Comparison of ENCODE assay signal across 25 cellular contexts in the genomic region with DNA sequence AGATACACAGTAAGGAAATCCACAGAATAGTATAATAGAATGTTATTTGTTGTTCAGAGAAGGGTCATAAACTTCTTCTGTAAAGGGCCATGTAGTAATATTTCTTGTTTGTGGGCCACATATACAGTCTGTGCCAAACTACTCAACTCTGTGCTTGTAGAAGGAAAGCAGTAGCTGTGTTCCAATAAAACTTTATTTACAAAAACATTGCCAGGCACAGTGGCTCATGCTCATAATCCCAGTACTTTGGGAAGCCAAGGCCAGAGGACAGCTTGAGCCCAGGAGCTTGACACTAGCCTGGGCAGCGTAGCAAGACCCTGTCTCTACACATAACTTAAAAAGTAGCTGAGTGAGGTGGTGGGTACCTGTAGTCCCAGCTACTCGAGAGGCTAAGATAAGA.
"Had no signal": no experiment of that assay in that cellular context is flagged by ENCODE, and none has a peak within 500 bp of the region (broad histone marks: within the 10 kb centered on the region; RNA-seq: fewer than 3 reads in every experiment).

No MANE protein-coding gene starts in this region.

- H3K79me2 ChIP-seq: hepatocyte had no signal

- H3K36me3 ChIP-seq: esophagus muscularis mucosa, gastroesophageal sphincter, heart left ventricle, left ventricle myocardium inferior, lower lobe of right lung had no signal

- H3K4me1 ChIP-seq: esophagus muscularis mucosa, foreskin keratinocyte, gastroesophageal sphincter, heart left ventricle, left ventricle myocardium inferior, lower lobe of right lung had no signal

- H2AFZ ChIP-seq: hepatocyte had no signal

- H3K27me3 ChIP-seq: esophagus muscularis mucosa, foreskin keratinocyte, gastroesophageal sphincter, heart left ventricle, hepatocyte had no signal

- ATAC-seq: foreskin keratinocyte, gastroesophageal sphincter, heart left ventricle, left colon, left lobe of liver, lower lobe of right lung, mucosa of descending colon had no signal

- H3K4me2 ChIP-seq: hepatocyte had no signal

- DNase-seq: dermis blood vessel endothelial cell; dorsolateral prefrontal cortex; effector CD4-positive, alpha-beta T cell; effector memory CD4-positive, alpha-beta T cell; foreskin keratinocyte; heart left ventricle; hypothalamus; immature natural killer cell; islet precursor cell; kidney; kidney glomerular epithelial cell; left colon; left ventricle myocardium inferior; lower lobe of right lung; mesenchymal stem cell; mucosa of descending colon; naive B cell had no signal

- FAIRE-seq: colon, endothelial cell of umbilical vein, frontal cortex, kidney had no signal

- H3K4me3 ChIP-seq: coronary artery, dorsolateral prefrontal cortex, esophagus muscularis mucosa, gastroesophageal sphincter, heart left ventricle, hepatocyte, left ventricle myocardium inferior, lower lobe of right lung, mucosa of descending colon had no signal

- H3K9me3 ChIP-seq: esophagus muscularis mucosa, gastroesophageal sphincter, lower lobe of right lung, mucosa of descending colon had no signal

- H3K27ac ChIP-seq: coronary artery, dorsolateral prefrontal cortex, esophagus muscularis mucosa, foreskin keratinocyte, gastroesophageal sphincter, heart left ventricle, hepatocyte, left ventricle myocardium inferior, lower lobe of right lung had no signal
